27 cellular contexts compared by ENCODE assay signal in genomic region chr16:31111881-31112466, GRCh38. TPM values are rescaled to one million over a fixed set of nuclear protein-coding genes. Genes with fewer than 3 reads are reported as not detected.
DNase-seq lines count a peak whose midpoint lies in the region; ATAC-seq and TF ChIP-seq lines count a peak whose summit lies in the region.
"Had no signal": no experiment of that assay in that cellular context is flagged by ENCODE, and none has a peak within 500 bp of the region (broad histone marks: within the 10 kb centered on the region; RNA-seq: fewer than 3 reads in every experiment).

No MANE protein-coding gene starts in this region.

- CTCF ChIA-PET in HEK293 (lab: Yijun Ruan, JAX), result interaction anchor here (0.6 to 3.4 kb wide), 3 partner anchors 25 to 30 kb away, joined by 3 to 12 read pairs (median 3); no protein-coding TSS in a partner anchor

- H3K4me1 ChIP-seq in HEK293 (ENCODE audit: control insufficient read depth, insufficient read depth, low read length) (no peaks in the 10 kb centered on the region; the same call in none of the 2 replicates), esophagus (ENCODE audit: control insufficient read depth in 2 of 2, insufficient read depth in 2 of 2, low read length in 1 of 2) (peaks cover 3 to 27% of the 10 kb centered on the region in 2 donors), skeletal muscle tissue (ENCODE audit: control insufficient read depth in 3 of 3, insufficient read depth in 3 of 3, low read length in 3 of 3) (peaks cover 46 to 57% (median 56%) of the 10 kb centered on the region in 3 donors)

- H3K27ac Mint-ChIP-seq in CD14-positive monocyte, result peak overlapping the region; percentile 94 to 100 (median 98)
- H3K27ac Mint-ChIP-seq: activated CD4-positive, alpha-beta T cell treated with anti-CD3 and anti-CD28 coated beads for 36 hours had no signal

- H3K4me3 Mint-ChIP-seq in CD14-positive monocyte, result no peak overlapping the region
- H3K4me3 Mint-ChIP-seq: activated CD4-positive, alpha-beta T cell treated with anti-CD3 and anti-CD28 coated beads for 36 hours; T-helper 17 cell had no signal

- H3K27ac ChIP-seq in HEK293 (ENCODE audit: extremely low read depth, low read depth, low read length), result no peak overlapping the region
- peak overlapping the region; percentile 71 to 87 for H3K27ac ChIP-seq in esophagus (ENCODE audit: low read depth in 2 of 2, low read length in 1 of 2)
- peak overlapping the region; percentile 78 for H3K27ac ChIP-seq in skeletal muscle tissue (ENCODE audit: low read depth, low read length)
- H3K27ac ChIP-seq: thyroid gland had no signal

- no peaks in the 10 kb centered on the region for H3K27me3 ChIP-seq in esophagus (ENCODE audit: control insufficient read depth in 1 of 2, insufficient read depth in 2 of 2, low read length in 2 of 2)
- no peaks in the 10 kb centered on the region for H3K27me3 ChIP-seq in skeletal muscle tissue (ENCODE audit: control insufficient read depth in 3 of 3, insufficient read depth in 3 of 3, low read length in 3 of 3)
- H3K27me3 ChIP-seq: thyroid gland had no signal

- POLR2A ChIA-PET in HEK293 (lab: Yijun Ruan, JAX), result no interaction called here

- no peaks in the 10 kb centered on the region for H3K9me3 ChIP-seq in HEK293 (ENCODE audit: control insufficient read depth, insufficient read depth, low read depth, low read length)
- H3K9me3 ChIP-seq in esophagus (ENCODE audit: control insufficient read depth in 2 of 2, insufficient read depth in 1 of 2, low read depth in 1 of 2, low read length in 1 of 2), result no peaks in the 10 kb centered on the region
- no peaks in the 10 kb centered on the region for H3K9me3 ChIP-seq in skeletal muscle tissue (ENCODE audit: control insufficient read depth in 3 of 3, low read length in 3 of 3)
- H3K9me3 ChIP-seq: SK-N-SH, thyroid gland had no signal

- peaks cover 36 to 42% of the 10 kb centered on the region in 2 donors for H3K36me3 Mint-ChIP-seq in CD14-positive monocyte

- peak overlapping the region in 2 of 3 donors; percentile 43 to 74 for H3K9ac ChIP-seq in skeletal muscle tissue (ENCODE audit: low read depth in 1 of 3, low read length in 3 of 3)
- H3K9ac ChIP-seq: SK-N-SH had no signal

- H3K27me3 Mint-ChIP-seq in CD14-positive monocyte (ENCODE audit: low read depth in 3 of 3), result peaks cover 0 to 3% (median 0%) of the 10 kb centered on the region in 3 donors
- H3K27me3 Mint-ChIP-seq: activated CD4-positive, alpha-beta T cell treated with anti-CD3 and anti-CD28 coated beads for 36 hours; CD8-positive, alpha-beta memory T cell; T-helper 17 cell had no signal

- WGBS in esophagus, 2 donors, result 66 to 79% methylated on average over 23 of the region's 23 CpGs

- H3K4me1 Mint-ChIP-seq in CD14-positive monocyte, result peaks cover 68% of the 10 kb centered on the region

- H3K9me3 Mint-ChIP-seq in CD14-positive monocyte, result peaks cover 0 to 1% (median 0%) of the 10 kb centered on the region in 7 donors
- H3K9me3 Mint-ChIP-seq: CD8-positive, alpha-beta memory T cell had no signal

- H3K4me3 ChIP-seq in HEK293 (ENCODE audit: low read depth, low read length), result no peak overlapping the region
- H3K4me3 ChIP-seq in esophagus (ENCODE audit: low read depth in 1 of 2, low read length in 2 of 2), result no peak overlapping the region
- H3K4me3 ChIP-seq in skeletal muscle tissue (ENCODE audit: low read length in 3 of 3), result peak overlapping the region in 2 of 3 donors; percentile 3 to 41
- H3K4me3 ChIP-seq: thyroid gland had no signal

- TF ChIP-seq CTCF in CD14-positive monocyte (IDR thresholded peaks at IDR 0.05) (no peak), HEK293 (tag by site-specific recombination; IDR thresholded peaks at IDR 0.05) (no peak)

- H3K36me3 ChIP-seq in HEK293 (ENCODE audit: control insufficient read depth in 2 of 2, insufficient read depth in 1 of 2, low read length in 2 of 2) (peaks cover 0 to 43% of the 10 kb centered on the region in 2 experiments; a peak in 1 of 3 replicates), esophagus (ENCODE audit: control insufficient read depth in 2 of 2, insufficient read depth in 2 of 2, low read length in 1 of 2) (peaks cover 12 to 26% of the 10 kb centered on the region in 2 donors), skeletal muscle tissue (ENCODE audit: control insufficient read depth in 3 of 3, insufficient read depth in 3 of 3, low read length in 3 of 3) (peaks cover 33 to 34% (median 34%) of the 10 kb centered on the region in 3 donors)

- intact Hi-C loops in CD14-positive monocyte (cut with micrococcal nuclease), result loop anchor here (2.0 to 10.0 kb wide), 4 partner anchors 31 to 763 kb away; partner anchors contain the start of genes FUS (in 1 of the 2) and ZNF267 (in 1 of the 2)

- DNase-seq in CD14-positive monocyte (ENCODE audit: low spot score), result no peak
- DNase-seq in DMS79 (lab: John Stamatoyannopoulos, UW), result no peak
- no peak for DNase-seq in AG08395 (ENCODE audit: low spot score)
- DNase-seq: activated CD4-positive, alpha-beta T cell treated with anti-CD3 and anti-CD28 coated beads for 36 hours; activated naive CD4-positive, alpha-beta T cell treated with Interleukin-2 at 50 U/mL for 16 hours; activated T-cell treated with anti-CD3 and anti-CD28 coated beads, Interleukin-2, amount 50 U/mL, for 48 hours; CD8-positive, alpha-beta memory T cell; central memory CD4-positive, alpha-beta T cell; dermis blood vessel endothelial cell; DMS79 treated with DMSO at 0.1 percent for 48 hours; Karpas-422; mesendoderm; MV-4-11; NCI-H146; NCI-H2171; NCI-H526; occipital lobe; SK-N-SH; stimulated activated CD4-positive, alpha-beta T cell treated with anti-CD3 and anti-CD28 coated beads, Interleukin-12 subunit alpha, Interleukin-12 subunit beta, amount 100 ng/mL, for 4 hours; stimulated activated CD4-positive, alpha-beta T cell treated with anti-CD3 and anti-CD28 coated beads, Interleukin-4, amount 100 ng/mL, for 24 hours; stimulated activated naive CD4-positive, alpha-beta T cell; T-helper 17 cell; thyroid gland had no signal

- ATAC-seq in HG03108 (IDR thresholded peaks at IDR 0.05; ENCODE audit: unreplicated experiment), result no peak
- ATAC-seq: activated CD4-positive, alpha-beta T cell treated with anti-CD3 and anti-CD28 coated beads for 36 hours; T-helper 17 cell had no signal

TF ChIP-seq in HEK293, 187 proteins besides CTCF, POLR2A, EP300 and RAD21:
- TF ChIP-seq ZNF585B (tag by site-specific recombination; IDR thresholded peaks at IDR 0.05) (peak; percentile 55), EGR2 (tag by site-specific recombination; IDR thresholded peaks at IDR 0.05; ENCODE audit: low read depth) (no peak), IKZF3 (tag by site-specific recombination; IDR thresholded peaks at IDR 0.05) (no peak), ZNF501 (tag by site-specific recombination; IDR thresholded peaks at IDR 0.05) (no peak)
TF ChIP-seq in HEK293: peak in this region for 1.

RNA-seq across cellular contexts. Expression of gene BCKDK, which starts 3.8 kb away (rescaled TPM):
- polyA plus RNA-seq in CD14-positive monocyte, result 10 to 100 TPM; 76.5 to 93.5 TPM
- polyA plus RNA-seq in esophagus, result 10 to 100 TPM; 13.0 to 23.1 TPM
- total RNA-seq in skeletal muscle tissue, result 8.9 TPM

RNA-seq across cellular contexts. Expression of gene KAT8, which starts 5.5 kb away (rescaled TPM):
- polyA plus RNA-seq in CD14-positive monocyte (10 to 100 TPM; 34.5 to 42.0 TPM), esophagus (10 to 100 TPM; 28.3 to 33.6 TPM)
- 43.3 TPM for total RNA-seq in skeletal muscle tissue

RNA-seq across cellular contexts. Expression of gene VKORC1, which starts 17.4 kb away (rescaled TPM):
- polyA plus RNA-seq in CD14-positive monocyte, result 100 to 1,000 TPM in 1 of 2 donors, 10 to 100 TPM in 1; 91.2 to 113 TPM
- 10 to 100 TPM; 18.5 to 39.2 TPM for polyA plus RNA-seq in esophagus
- 34.4 TPM for total RNA-seq in skeletal muscle tissue

RNA-seq across cellular contexts. Expression of gene PRSS53, which starts 23.2 kb away (rescaled TPM):
- polyA plus RNA-seq in CD14-positive monocyte (under 1 TPM in 1 of 2 donors, not detected in 1; 0.17 TPM), esophagus (1 to 10 TPM in 1 of 2 donors, under 1 TPM in 1; 1.00 to 2.9 TPM)
- 2.6 TPM for total RNA-seq in skeletal muscle tissue

RNA-seq across cellular contexts. Expression of gene PRSS8, which starts 23.6 kb away (rescaled TPM):
- polyA plus RNA-seq in CD14-positive monocyte (not detected), esophagus (100 to 1,000 TPM in 1 of 2 donors, 10 to 100 TPM in 1; 64.3 to 201 TPM)
- not detected for total RNA-seq in skeletal muscle tissue
- total RNA-seq: activated CD4-positive, alpha-beta T cell treated with anti-CD3 and anti-CD28 coated beads for 36 hours; CD8-positive, alpha-beta memory T cell; dermis blood vessel endothelial cell; occipital lobe; T-helper 17 cell had no signal
- polyA plus RNA-seq: CD8-positive, alpha-beta memory T cell had no signal

Comparison
In these comparisons a context has a peak if more than half of its experiments do, and no peak if none do; other contexts are left out.
1. H3K4me3 ChIP-seq: peak in skeletal muscle tissue (2 of 3); none in HEK293 (single experiment) and esophagus (0 of 2).